In the genomic region with DNA sequence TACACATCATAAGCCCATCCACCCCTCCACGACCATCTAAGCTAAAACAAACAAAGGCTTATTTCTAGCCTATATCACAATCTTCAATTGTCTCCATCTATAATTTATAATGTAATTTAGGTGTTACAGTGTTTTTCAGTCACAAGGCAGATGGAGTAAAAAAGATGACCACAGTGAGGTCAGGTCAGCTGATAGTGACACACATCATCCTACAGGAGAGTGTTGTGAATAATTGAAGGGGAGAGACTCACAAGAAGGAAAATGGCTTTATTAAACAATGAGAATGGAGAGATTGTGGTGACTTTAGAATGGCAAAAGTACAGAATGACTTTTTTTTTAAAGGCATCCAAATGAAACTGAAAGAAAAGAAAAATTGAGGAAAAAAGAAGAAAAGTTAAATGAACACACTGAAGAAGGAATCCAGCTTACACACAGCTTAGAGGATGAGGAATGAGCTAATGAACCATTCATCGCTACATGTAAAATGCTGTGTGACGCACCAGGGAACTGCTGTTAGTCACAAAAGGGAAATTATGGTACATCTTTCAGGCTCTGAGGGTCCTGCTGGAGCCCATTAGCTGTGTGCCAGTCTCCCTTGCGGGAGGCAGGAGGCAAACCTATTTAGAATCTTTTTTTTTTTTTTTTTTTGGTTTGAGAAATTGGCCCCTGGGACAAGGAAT, we compare ENCODE assay signal across 1 cellular context.
TF ChIP-seq lines count a peak whose summit lies in the region.

No MANE protein-coding gene starts in this region.

TF ChIP-seq in GM23338, 12 proteins besides CTCF, POLR2A, EP300 and RAD21 (continued from another document):
- TF ChIP-seq, protein P1, sequence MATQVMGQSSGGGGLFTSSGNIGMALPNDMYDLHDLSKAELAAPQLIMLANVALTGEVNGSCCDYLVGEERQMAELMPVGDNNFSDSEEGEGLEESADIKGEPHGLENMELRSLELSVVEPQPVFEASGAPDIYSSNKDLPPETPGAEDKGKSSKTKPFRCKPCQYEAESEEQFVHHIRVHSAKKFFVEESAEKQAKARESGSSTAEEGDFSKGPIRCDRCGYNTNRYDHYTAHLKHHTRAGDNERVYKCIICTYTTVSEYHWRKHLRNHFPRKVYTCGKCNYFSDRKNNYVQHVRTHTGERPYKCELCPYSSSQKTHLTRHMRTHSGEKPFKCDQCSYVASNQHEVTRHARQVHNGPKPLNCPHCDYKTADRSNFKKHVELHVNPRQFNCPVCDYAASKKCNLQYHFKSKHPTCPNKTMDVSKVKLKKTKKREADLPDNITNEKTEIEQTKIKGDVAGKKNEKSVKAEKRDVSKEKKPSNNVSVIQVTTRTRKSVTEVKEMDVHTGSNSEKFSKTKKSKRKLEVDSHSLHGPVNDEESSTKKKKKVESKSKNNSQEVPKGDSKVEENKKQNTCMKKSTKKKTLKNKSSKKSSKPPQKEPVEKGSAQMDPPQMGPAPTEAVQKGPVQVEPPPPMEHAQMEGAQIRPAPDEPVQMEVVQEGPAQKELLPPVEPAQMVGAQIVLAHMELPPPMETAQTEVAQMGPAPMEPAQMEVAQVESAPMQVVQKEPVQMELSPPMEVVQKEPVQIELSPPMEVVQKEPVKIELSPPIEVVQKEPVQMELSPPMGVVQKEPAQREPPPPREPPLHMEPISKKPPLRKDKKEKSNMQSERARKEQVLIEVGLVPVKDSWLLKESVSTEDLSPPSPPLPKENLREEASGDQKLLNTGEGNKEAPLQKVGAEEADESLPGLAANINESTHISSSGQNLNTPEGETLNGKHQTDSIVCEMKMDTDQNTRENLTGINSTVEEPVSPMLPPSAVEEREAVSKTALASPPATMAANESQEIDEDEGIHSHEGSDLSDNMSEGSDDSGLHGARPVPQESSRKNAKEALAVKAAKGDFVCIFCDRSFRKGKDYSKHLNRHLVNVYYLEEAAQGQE (IDR thresholded peaks at IDR 0.05; ENCODE audit: unreplicated experiment): no peak
- TF ChIP-seq EZH2phosphoT487 (IDR thresholded peaks at IDR 0.05; ENCODE audit: unreplicated experiment): no peak
- TF ChIP-seq, protein P2, sequence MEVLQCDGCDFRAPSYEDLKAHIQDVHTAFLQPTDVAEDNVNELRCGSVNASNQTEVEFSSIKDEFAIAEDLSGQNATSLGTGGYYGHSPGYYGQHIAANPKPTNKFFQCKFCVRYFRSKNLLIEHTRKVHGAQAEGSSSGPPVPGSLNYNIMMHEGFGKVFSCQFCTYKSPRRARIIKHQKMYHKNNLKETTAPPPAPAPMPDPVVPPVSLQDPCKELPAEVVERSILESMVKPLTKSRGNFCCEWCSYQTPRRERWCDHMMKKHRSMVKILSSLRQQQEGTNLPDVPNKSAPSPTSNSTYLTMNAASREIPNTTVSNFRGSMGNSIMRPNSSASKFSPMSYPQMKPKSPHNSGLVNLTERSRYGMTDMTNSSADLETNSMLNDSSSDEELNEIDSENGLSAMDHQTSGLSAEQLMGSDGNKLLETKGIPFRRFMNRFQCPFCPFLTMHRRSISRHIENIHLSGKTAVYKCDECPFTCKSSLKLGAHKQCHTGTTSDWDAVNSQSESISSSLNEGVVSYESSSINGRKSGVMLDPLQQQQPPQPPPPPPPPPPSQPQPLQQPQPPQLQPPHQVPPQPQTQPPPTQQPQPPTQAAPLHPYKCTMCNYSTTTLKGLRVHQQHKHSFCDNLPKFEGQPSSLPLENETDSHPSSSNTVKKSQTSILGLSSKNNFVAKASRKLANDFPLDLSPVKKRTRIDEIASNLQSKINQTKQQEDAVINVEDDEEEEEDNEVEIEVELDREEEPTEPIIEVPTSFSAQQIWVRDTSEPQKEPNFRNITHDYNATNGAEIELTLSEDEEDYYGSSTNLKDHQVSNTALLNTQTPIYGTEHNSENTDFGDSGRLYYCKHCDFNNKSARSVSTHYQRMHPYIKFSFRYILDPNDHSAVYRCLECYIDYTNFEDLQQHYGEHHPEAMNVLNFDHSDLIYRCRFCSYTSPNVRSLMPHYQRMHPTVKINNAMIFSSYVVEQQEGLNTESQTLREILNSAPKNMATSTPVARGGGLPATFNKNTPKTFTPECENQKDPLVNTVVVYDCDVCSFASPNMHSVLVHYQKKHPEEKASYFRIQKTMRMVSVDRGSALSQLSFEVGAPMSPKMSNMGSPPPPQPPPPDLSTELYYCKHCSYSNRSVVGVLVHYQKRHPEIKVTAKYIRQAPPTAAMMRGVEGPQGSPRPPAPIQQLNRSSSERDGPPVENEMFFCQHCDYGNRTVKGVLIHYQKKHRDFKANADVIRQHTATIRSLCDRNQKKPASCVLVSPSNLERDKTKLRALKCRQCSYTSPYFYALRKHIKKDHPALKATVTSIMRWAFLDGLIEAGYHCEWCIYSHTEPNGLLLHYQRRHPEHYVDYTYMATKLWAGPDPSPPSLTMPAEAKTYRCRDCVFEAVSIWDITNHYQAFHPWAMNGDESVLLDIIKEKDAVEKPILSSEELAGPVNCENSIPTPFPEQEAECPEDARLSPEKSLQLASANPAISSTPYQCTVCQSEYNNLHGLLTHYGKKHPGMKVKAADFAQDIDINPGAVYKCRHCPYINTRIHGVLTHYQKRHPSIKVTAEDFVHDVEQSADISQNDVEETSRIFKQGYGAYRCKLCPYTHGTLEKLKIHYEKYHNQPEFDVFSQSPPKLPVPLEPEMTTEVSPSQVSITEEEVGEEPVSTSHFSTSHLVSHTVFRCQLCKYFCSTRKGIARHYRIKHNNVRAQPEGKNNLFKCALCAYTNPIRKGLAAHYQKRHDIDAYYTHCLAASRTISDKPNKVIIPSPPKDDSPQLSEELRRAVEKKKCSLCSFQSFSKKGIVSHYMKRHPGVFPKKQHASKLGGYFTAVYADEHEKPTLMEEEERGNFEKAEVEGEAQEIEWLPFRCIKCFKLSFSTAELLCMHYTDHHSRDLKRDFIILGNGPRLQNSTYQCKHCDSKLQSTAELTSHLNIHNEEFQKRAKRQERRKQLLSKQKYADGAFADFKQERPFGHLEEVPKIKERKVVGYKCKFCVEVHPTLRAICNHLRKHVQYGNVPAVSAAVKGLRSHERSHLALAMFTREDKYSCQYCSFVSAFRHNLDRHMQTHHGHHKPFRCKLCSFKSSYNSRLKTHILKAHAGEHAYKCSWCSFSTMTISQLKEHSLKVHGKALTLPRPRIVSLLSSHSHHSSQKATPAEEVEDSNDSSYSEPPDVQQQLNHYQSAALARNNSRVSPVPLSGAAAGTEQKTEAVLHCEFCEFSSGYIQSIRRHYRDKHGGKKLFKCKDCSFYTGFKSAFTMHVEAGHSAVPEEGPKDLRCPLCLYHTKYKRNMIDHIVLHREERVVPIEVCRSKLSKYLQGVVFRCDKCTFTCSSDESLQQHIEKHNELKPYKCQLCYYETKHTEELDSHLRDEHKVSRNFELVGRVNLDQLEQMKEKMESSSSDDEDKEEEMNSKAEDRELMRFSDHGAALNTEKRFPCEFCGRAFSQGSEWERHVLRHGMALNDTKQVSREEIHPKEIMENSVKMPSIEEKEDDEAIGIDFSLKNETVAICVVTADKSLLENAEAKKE (CRISPR knock-in tag; IDR thresholded peaks at IDR 0.05): no peak
- no peak for TF ChIP-seq STAT1 (IDR thresholded peaks at IDR 0.05; ENCODE audit: unreplicated experiment)
- TF ChIP-seq NANOG (IDR thresholded peaks at IDR 0.05; ENCODE audit: borderline replicate concordance): no peak
- no peak for TF ChIP-seq EZH2 (IDR thresholded peaks at IDR 0.05; ENCODE audit: low read depth, unreplicated experiment)
- TF ChIP-seq POLR2AphosphoS5 (IDR thresholded peaks at IDR 0.05; ENCODE audit: low read depth): no peak
